In genomic region chr1:228898582-228898992, GRCh38 we compare ENCODE assay signal across 9 cellular contexts.
DNase-seq lines count a peak whose midpoint lies in the region; ATAC-seq and TF ChIP-seq lines count a peak whose summit lies in the region.
"Had no signal": no experiment of that assay in that cellular context is flagged by ENCODE, and none has a peak within 500 bp of the region (broad histone marks: within the 10 kb centered on the region; RNA-seq: fewer than 3 reads in every experiment).

No MANE protein-coding gene starts in this region.

- H3F3A ChIP-seq in PC-3 (ENCODE audit: low read length, unreplicated experiment) = no peaks in the 10 kb centered on the region

- CTCF ChIA-PET in PC-3 (lab: Charles Lee) = no interaction called here

- H3K79me2 ChIP-seq in PC-3 (ENCODE audit: low read length) = no peaks in the 10 kb centered on the region

- peaks cover 70% of the 10 kb centered on the region for H3K27me3 ChIP-seq in PC-3 (ENCODE audit: low read length)
- no peaks in the 10 kb centered on the region for H3K27me3 ChIP-seq in colonic mucosa
- H3K27me3 ChIP-seq: BLaER1 treated with 17β-estradiol and CSF1 and Interleukin-3, amounts not matched to agents 10 nM and 100 nM had no signal

- H3K4me1 ChIP-seq in PC-3 (ENCODE audit: insufficient read depth, low read length) = peaks cover 11% of the 10 kb centered on the region
- H3K4me1 ChIP-seq in colonic mucosa = no peaks in the 10 kb centered on the region

- H3K9ac ChIP-seq in PC-3 (ENCODE audit: low read length) (no peak overlapping the region), colonic mucosa (ENCODE audit: low read depth in 2 of 2, low read length in 2 of 2) (no peak overlapping the region)
- H3K9ac ChIP-seq: BLaER1 treated with 17β-estradiol and CSF1 and Interleukin-3, amounts not matched to agents 10 nM and 100 nM had no signal

- ATAC-seq in GM21619 (IDR thresholded peaks at IDR 0.05; ENCODE audit: unreplicated experiment) = peak; percentile 65
- ATAC-seq in HG03571 (IDR thresholded peaks at IDR 0.05; ENCODE audit: unreplicated experiment) = peak; percentile 71
- ATAC-seq in PC-3 = no peak
- ATAC-seq in Right ventricle myocardium inferior = no peak

- BruUV-seq in PC-3 (replicated peaks; lab: Mats Ljungman, UMichigan) = no TSS peak

- no peaks in the 10 kb centered on the region for H3K36me3 ChIP-seq in PC-3 (ENCODE audit: low read depth, low read length)
- no peaks in the 10 kb centered on the region for H3K36me3 ChIP-seq in colonic mucosa
- H3K36me3 ChIP-seq: BLaER1 treated with 17β-estradiol and CSF1 and Interleukin-3, amounts not matched to agents 10 nM and 100 nM had no signal

- no peaks in the 10 kb centered on the region for H3K9me2 ChIP-seq in PC-3 (replicated peaks; ENCODE audit: low read length)

- TF ChIP-seq CTCF in GM13976 (IDR thresholded peaks at IDR 0.05; ENCODE audit: borderline replicate concordance, control extremely low read depth, extremely low read depth, insufficient read depth, missing control alignments) (no peak), PC-3 (conservative IDR thresholded peaks at IDR 0.05; ENCODE audit: low read depth, low read length) (no peak), colonic mucosa (IDR thresholded peaks at IDR 0.05) (no peak)

- no peak overlapping the region for H3K4me2 ChIP-seq in PC-3 (ENCODE audit: low read length)

- DNase-seq in GM13976 (ENCODE audit: low spot score) (peak; percentile 74), germinal center (ENCODE audit: low spot score) (peak; percentile 72), iPS-NIHi7 (ENCODE audit: extremely low spot score) (no peak), PC-3 (no peak), colonic mucosa (no peak), Right ventricle myocardium inferior (ENCODE audit: missing footprints) (no peak)

- H3K27ac ChIP-seq in PC-3 (ENCODE audit: low read length) = no peak overlapping the region
- H3K27ac ChIP-seq in colonic mucosa = no peak overlapping the region
- H3K27ac ChIP-seq: BLaER1 treated with 17β-estradiol and CSF1 and Interleukin-3, amounts not matched to agents 10 nM and 100 nM had no signal

- no peak overlapping the region for H3K4me3 ChIP-seq in PC-3 (ENCODE audit: low read length)
- no peak overlapping the region for H3K4me3 ChIP-seq in colonic mucosa
- H3K4me3 ChIP-seq: BLaER1 treated with 17β-estradiol and CSF1 and Interleukin-3, amounts not matched to agents 10 nM and 100 nM had no signal

- no peaks in the 10 kb centered on the region for H3K9me3 ChIP-seq in PC-3 (ENCODE audit: low read length)
- no peaks in the 10 kb centered on the region for H3K9me3 ChIP-seq in colonic mucosa
- H3K9me3 ChIP-seq: BLaER1 treated with 17β-estradiol and CSF1 and Interleukin-3, amounts not matched to agents 10 nM and 100 nM had no signal

- POLR2A ChIA-PET in PC-3 (lab: Charles Lee; ENCODE audit: unreplicated experiment) = no interaction called here

- in situ Hi-C loops in GM13976 (cut with MboI; ENCODE audit: low sequenced_read_pairs, unreplicated experiment) = no loop called here

- intact Hi-C loops in PC-3 (cut with micrococcal nuclease) = no loop called here
- intact Hi-C loops in colonic mucosa (cut with DNase I) = no loop called here
- intact Hi-C loops in Right ventricle myocardium inferior (cut with DNase I) = no loop called here

- peaks cover 6% of the 10 kb centered on the region; the same call in 1 of the 2 replicates for H4K20me1 ChIP-seq in PC-3 (ENCODE audit: low read length)
- H4K20me1 ChIP-seq: BLaER1 treated with 17β-estradiol and CSF1 and Interleukin-3, amounts not matched to agents 10 nM and 100 nM had no signal

- no peak overlapping the region for H2AFZ ChIP-seq in PC-3 (ENCODE audit: low read length)

Comparison
In these comparisons a context has a peak if more than half of its experiments do, and no peak if none do; other contexts are left out.
1. DNase-seq: peak in GM13976 (single experiment) and germinal center (single experiment); none in iPS-NIHi7 (single experiment), PC-3 (single experiment), colonic mucosa (single experiment) and Right ventricle myocardium inferior (single experiment).
2. ATAC-seq: peak in GM21619 (single experiment) and HG03571 (single experiment); none in PC-3 (single experiment) and Right ventricle myocardium inferior (single experiment).